1 cellular context compared by ENCODE assay signal in the genomic region with DNA sequence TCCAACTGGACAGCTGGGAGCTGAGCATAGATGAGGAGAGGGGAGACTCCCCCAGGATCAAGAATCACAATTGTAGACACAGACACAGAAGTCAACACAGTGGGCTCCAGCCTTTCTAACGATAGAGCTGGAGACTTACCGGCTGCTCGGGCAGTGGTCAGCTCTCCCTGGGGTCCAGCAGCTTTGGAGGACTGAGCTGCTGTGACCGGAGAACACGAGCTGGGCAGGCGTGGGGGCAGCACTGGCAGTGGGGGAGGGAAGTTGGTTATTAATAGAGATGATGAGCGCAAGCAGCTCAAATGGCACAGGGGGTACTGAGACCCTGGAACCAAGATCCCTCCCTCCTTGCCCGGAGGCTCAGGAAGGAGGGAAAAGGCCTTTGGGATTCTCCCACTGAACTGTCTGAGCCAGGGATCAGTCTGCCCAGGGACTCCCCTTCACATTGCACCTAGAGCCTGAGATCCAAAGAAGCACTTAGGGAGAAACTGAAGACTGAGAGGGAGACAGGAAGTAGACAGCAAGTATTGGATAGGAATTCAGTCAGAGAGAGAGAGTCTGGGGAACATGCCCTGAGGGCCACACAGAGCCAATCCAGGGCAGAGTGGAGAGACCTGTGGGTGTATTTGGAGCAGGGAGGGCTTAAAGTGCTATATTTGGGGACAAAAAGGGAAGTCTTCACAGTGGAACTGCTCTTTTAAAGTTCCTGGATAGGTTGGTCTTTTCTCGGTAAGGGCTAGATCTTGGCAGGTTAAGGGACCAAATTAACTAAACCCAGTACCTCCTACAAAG.
TF ChIP-seq lines count a peak whose summit lies in the region.

A gene with protein sequence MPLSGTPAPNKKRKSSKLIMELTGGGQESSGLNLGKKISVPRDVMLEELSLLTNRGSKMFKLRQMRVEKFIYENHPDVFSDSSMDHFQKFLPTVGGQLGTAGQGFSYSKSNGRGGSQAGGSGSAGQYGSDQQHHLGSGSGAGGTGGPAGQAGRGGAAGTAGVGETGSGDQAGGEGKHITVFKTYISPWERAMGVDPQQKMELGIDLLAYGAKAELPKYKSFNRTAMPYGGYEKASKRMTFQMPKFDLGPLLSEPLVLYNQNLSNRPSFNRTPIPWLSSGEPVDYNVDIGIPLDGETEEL (minus strand): TSS at position 203 of the 789 bp plus-strand sequence. CDS start 1,457 bp downstream, outside the sequence.

TF ChIP-seq in SK-N-SH, 30 proteins besides CTCF, POLR2A, EP300 and RAD21:
- TF ChIP-seq POLR2AphosphoS5 (IDR thresholded peaks at IDR 0.05; ENCODE audit: low read depth, low read length) (no peak), RCOR1 (IDR thresholded peaks at IDR 0.05; ENCODE audit: low read length) (no peak), YY1 (IDR thresholded peaks at IDR 0.05; ENCODE audit: low read depth) (no peak), NFIC (IDR thresholded peaks at IDR 0.05; ENCODE audit: borderline replicate concordance) (no peak), PBX3 (IDR thresholded peaks at IDR 0.05) (no peak), TEAD4 (IDR thresholded peaks at IDR 0.05; ENCODE audit: borderline replicate concordance, insufficient read depth) (no peak), IRF3 (IDR thresholded peaks at IDR 0.05; ENCODE audit: low read depth, low read length) (no peak), TAF1 (IDR thresholded peaks at IDR 0.05; ENCODE audit: borderline replicate concordance, low read depth, low read length) (no peak), RXRA (IDR thresholded peaks at IDR 0.05; ENCODE audit: borderline replicate concordance, low read depth) (no peak), FOSL2 (IDR thresholded peaks at IDR 0.05; ENCODE audit: borderline replicate concordance, low read depth) (no peak), CHD2 (IDR thresholded peaks at IDR 0.05; ENCODE audit: low read length, partially characterized antibody) (no peak), TCF12 (IDR thresholded peaks at IDR 0.05) (no peak), MXI1 (IDR thresholded peaks at IDR 0.05; ENCODE audit: low read depth, low read length) (no peak)
